1 cellular context compared by ENCODE assay signal in genomic region chr3:57597240-57597972, GRCh38.
TF ChIP-seq lines count a peak whose summit lies in the region.

TSS of gene ARF4 (minus strand) at chr3:57597344. CDS start at chr3:57597140, 204 bp downstream.

TF ChIP-seq in GM12878, 131 proteins besides CTCF, POLR2A, EP300 and RAD21 (continued from another document and continues in another):
- TF ChIP-seq CUX1 (IDR thresholded peaks at IDR 0.05; ENCODE audit: insufficient replicate concordance, low read depth, low read length) (no peak), MTA2 (IDR thresholded peaks at IDR 0.05; ENCODE audit: low read depth) (no peak), WRNIP1 (IDR thresholded peaks at IDR 0.05; ENCODE audit: borderline replicate concordance, low read depth, low read length) (no peak; the same call in 1 of the 2 replicates), SRF (IDR thresholded peaks at IDR 0.05; ENCODE audit: low read depth in 2 of 2, low read length in 2 of 2) (peak; percentile 11 to 46; a peak in 1 of 4 replicates), MEF2A (IDR thresholded peaks at IDR 0.05; ENCODE audit: insufficient read depth, low read depth, low read length) (0 out of 2 replicates have a peak, but pooled peaks have one; percentile 16), TARDBP (IDR thresholded peaks at IDR 0.05; ENCODE audit: borderline replicate concordance) (peak; percentile 38; the same call in 1 of the 2 replicates), CBFB (IDR thresholded peaks at IDR 0.05; ENCODE audit: low read depth) (peak; percentile 58), RB1 (IDR thresholded peaks at IDR 0.05; ENCODE audit: borderline replicate concordance) (0 out of 2 replicates have a peak, but pooled peaks have one; percentile 65), TAF1 (IDR thresholded peaks at IDR 0.05; ENCODE audit: borderline replicate concordance, low read depth, low read length) (peak; percentile 92), LARP7 (IDR thresholded peaks at IDR 0.05) (peak; percentile 60), ZNF384 (IDR thresholded peaks at IDR 0.05; ENCODE audit: borderline replicate concordance, low read depth, low read length) (no peak), ZSCAN29 (IDR thresholded peaks at IDR 0.05) (no peak), MYB (IDR thresholded peaks at IDR 0.05; ENCODE audit: borderline replicate concordance, low read depth, low read length) (no peak), EGR1 (IDR thresholded peaks at IDR 0.05; ENCODE audit: borderline replicate concordance in 1 of 2, low read depth in 2 of 2, low read length in 2 of 2) (peak in 1 of 2 experiments; percentile 43; a peak in 1 of 3 replicates), SREBF1 (IDR thresholded peaks at IDR 0.05; ENCODE audit: low read length) (no peak), MYC (IDR thresholded peaks at IDR 0.05; ENCODE audit: insufficient read depth, insufficient read length, insufficient replicate concordance, low read length, severe bottlenecking) (peak; percentile 80), NR2F1 (conservative IDR thresholded peaks at IDR 0.05) (0 out of 2 replicates have a peak, but pooled peaks have one; percentile 15), USF1 (IDR thresholded peaks at IDR 0.05; ENCODE audit: borderline replicate concordance, extremely low read length, insufficient read depth, low read depth, low read length) (peak; percentile 3), SUPT20H (IDR thresholded peaks at IDR 0.05; ENCODE audit: borderline replicate concordance, control insufficient read depth, low read depth, low read length) (no peak), BACH1 (IDR thresholded peaks at IDR 0.05; ENCODE audit: borderline replicate concordance) (peak; percentile 90), BCL3 (IDR thresholded peaks at IDR 0.05; ENCODE audit: borderline replicate concordance, insufficient read depth, low read depth, low read length, poor library complexity, severe bottlenecking) (no peak), ZBTB40 (IDR thresholded peaks at IDR 0.05; ENCODE audit: borderline replicate concordance) (peak; percentile 88), PBX3 (IDR thresholded peaks at IDR 0.05; ENCODE audit: insufficient replicate concordance, low read depth, low read length) (no peak), PML (IDR thresholded peaks at IDR 0.05; ENCODE audit: low read length) (peak; percentile 92), STAT3 (IDR thresholded peaks at IDR 0.05; ENCODE audit: low read depth, low read length) (no peak), SP1 (IDR thresholded peaks at IDR 0.05; ENCODE audit: low read depth, low read length) (no peak), ESRRA (IDR thresholded peaks at IDR 0.05; ENCODE audit: low read length) (no peak; the same call in 1 of the 2 replicates), SUZ12 (IDR thresholded peaks at IDR 0.05; ENCODE audit: unreplicated experiment) (no peak), ATF7 (IDR thresholded peaks at IDR 0.05; ENCODE audit: low read depth) (peak; percentile 76), TBL1XR1 (IDR thresholded peaks at IDR 0.05; ENCODE audit: low read depth, low read length) (no peak), KAT2A (conservative IDR thresholded peaks at IDR 0.05; ENCODE audit: control insufficient read depth, low read depth, low read length) (no peak), JUND (IDR thresholded peaks at IDR 0.05; ENCODE audit: low read depth, low read length) (peak; percentile 60; the same call in 1 of the 2 replicates), IKZF1 (conservative IDR thresholded peaks at IDR 0.05) (peak; percentile 97), IRF3 (IDR thresholded peaks at IDR 0.05) (0 out of 2 replicates have a peak, but pooled peaks have one; percentile 19), RFX5 (IDR thresholded peaks at IDR 0.05; ENCODE audit: low read depth, low read length) (peak; percentile 69), CBX3 (IDR thresholded peaks at IDR 0.05; ENCODE audit: borderline replicate concordance, low read depth) (no peak), ATF3 (IDR thresholded peaks at IDR 0.05; ENCODE audit: borderline replicate concordance, extremely low read depth, low read depth, low read length) (no peak), HDGF (IDR thresholded peaks at IDR 0.05) (peak; percentile 85), SMC3 (IDR thresholded peaks at IDR 0.05; ENCODE audit: borderline replicate concordance, low read length) (peak; percentile 24; the same call in 1 of the 2 replicates), BRCA1 (IDR thresholded peaks at IDR 0.05; ENCODE audit: low read depth, low read length) (no peak; the same call in 1 of the 2 replicates), BMI1 (IDR thresholded peaks at IDR 0.05; ENCODE audit: borderline replicate concordance) (no peak), STAT1 (conservative IDR thresholded peaks at IDR 0.05) (peak; percentile 93; the same call in 1 of the 2 replicates), SPI1 (IDR thresholded peaks at IDR 0.05; ENCODE audit: borderline replicate concordance, insufficient read depth, low read depth, low read length) (peak; percentile 29; the same call in 1 of the 2 replicates), NFXL1 (IDR thresholded peaks at IDR 0.05; ENCODE audit: borderline replicate concordance) (no peak), IKZF2 (IDR thresholded peaks at IDR 0.05) (no peak), CREM (IDR thresholded peaks at IDR 0.05; ENCODE audit: low read depth) (peak; percentile 96), POU2F2 (IDR thresholded peaks at IDR 0.05; ENCODE audit: borderline replicate concordance, low read depth, low read length) (peak; percentile 95), BCL11A (IDR thresholded peaks at IDR 0.05; ENCODE audit: low read depth, low read length) (no peak)
